ENCODE assay signal across 2 cellular contexts in the genomic region with DNA sequence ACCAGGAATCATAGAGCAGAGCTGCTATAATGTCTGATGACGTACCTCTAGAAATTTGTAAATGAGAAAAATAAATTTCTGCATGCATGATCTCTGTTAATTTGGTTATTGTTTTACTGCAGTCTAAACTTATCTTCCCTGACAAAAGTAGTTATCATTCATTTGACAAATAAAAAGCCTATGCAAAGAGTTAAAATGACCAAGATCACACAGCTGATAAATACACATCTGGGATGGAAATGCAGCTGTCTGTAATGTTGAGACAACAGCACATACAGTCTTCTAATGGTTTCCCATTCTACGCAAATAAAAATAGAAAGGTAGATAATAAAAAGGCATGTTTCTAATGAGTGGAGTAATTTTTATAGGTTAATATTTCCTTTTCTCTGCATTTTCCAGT.
TF ChIP-seq lines count a peak whose summit lies in the region.

No MANE protein-coding gene starts in this region.

TF ChIP-seq in SK-N-SH, 30 proteins besides CTCF, POLR2A, EP300 and RAD21:
- TF ChIP-seq, protein P1, sequence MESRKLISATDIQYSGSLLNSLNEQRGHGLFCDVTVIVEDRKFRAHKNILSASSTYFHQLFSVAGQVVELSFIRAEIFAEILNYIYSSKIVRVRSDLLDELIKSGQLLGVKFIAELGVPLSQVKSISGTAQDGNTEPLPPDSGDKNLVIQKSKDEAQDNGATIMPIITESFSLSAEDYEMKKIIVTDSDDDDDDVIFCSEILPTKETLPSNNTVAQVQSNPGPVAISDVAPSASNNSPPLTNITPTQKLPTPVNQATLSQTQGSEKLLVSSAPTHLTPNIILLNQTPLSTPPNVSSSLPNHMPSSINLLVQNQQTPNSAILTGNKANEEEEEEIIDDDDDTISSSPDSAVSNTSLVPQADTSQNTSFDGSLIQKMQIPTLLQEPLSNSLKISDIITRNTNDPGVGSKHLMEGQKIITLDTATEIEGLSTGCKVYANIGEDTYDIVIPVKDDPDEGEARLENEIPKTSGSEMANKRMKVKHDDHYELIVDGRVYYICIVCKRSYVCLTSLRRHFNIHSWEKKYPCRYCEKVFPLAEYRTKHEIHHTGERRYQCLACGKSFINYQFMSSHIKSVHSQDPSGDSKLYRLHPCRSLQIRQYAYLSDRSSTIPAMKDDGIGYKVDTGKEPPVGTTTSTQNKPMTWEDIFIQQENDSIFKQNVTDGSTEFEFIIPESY (IDR thresholded peaks at IDR 0.05; ENCODE audit: borderline replicate concordance, low read depth) = no peak
- TF ChIP-seq FOXJ3 (CRISPR knock-in tag; IDR thresholded peaks at IDR 0.05) = no peak
- 0 out of 2 replicates have a peak, but pooled peaks have one; percentile 34 for TF ChIP-seq RCOR1 (IDR thresholded peaks at IDR 0.05; ENCODE audit: low read length)
- TF ChIP-seq RXRA (IDR thresholded peaks at IDR 0.05; ENCODE audit: borderline replicate concordance, low read depth) = no peak
- peak; percentile 65 for TF ChIP-seq GATA2 (CRISPR knock-in tag; IDR thresholded peaks at IDR 0.05)
- peak; percentile 14 for TF ChIP-seq CHD2 (IDR thresholded peaks at IDR 0.05; ENCODE audit: low read length, partially characterized antibody)
TF ChIP-seq in SK-N-SH: peak in this region for 3.

TF ChIP-seq in SK-N-SH treated with all-trans-retinoic acid at 6 μM for 48 hours, 23 proteins besides CTCF, POLR2A, EP300 and RAD21 (continued from another document):
- TF ChIP-seq, protein P2, sequence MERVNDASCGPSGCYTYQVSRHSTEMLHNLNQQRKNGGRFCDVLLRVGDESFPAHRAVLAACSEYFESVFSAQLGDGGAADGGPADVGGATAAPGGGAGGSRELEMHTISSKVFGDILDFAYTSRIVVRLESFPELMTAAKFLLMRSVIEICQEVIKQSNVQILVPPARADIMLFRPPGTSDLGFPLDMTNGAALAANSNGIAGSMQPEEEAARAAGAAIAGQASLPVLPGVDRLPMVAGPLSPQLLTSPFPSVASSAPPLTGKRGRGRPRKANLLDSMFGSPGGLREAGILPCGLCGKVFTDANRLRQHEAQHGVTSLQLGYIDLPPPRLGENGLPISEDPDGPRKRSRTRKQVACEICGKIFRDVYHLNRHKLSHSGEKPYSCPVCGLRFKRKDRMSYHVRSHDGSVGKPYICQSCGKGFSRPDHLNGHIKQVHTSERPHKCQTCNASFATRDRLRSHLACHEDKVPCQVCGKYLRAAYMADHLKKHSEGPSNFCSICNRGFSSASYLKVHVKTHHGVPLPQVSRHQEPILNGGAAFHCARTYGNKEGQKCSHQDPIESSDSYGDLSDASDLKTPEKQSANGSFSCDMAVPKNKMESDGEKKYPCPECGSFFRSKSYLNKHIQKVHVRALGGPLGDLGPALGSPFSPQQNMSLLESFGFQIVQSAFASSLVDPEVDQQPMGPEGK (CRISPR knock-in tag; IDR thresholded peaks at IDR 0.05; ENCODE audit: borderline replicate concordance) = no peak
- TF ChIP-seq ZNF70 (CRISPR knock-in tag; IDR thresholded peaks at IDR 0.05) = no peak
- no peak for TF ChIP-seq PPARA (CRISPR knock-in tag; IDR thresholded peaks at IDR 0.05; ENCODE audit: borderline replicate concordance)
